In genomic region chr5:55445817-55446216, GRCh38 we compare ENCODE assay signal across 16 cellular contexts.
"Had no signal": no experiment of that assay in that cellular context is flagged by ENCODE, and none has a peak within 500 bp of the region (broad histone marks: within the 10 kb centered on the region; RNA-seq: fewer than 3 reads in every experiment).

No MANE protein-coding gene starts in this region.

- H3K27me3 Mint-ChIP-seq: effector memory CD8-positive, alpha-beta T cell; naive thymus-derived CD4-positive, alpha-beta T cell had no signal

- H3K36me3 ChIP-seq: ovary had no signal

- H3K4me3 Mint-ChIP-seq: dendritic cell treated with granulocyte-macrophage colony-stimulating factor and Interleukin-4, amounts not matched to agents 40 ng/mL and 50 ng/mL, for 4 days; effector memory CD8-positive, alpha-beta T cell; naive thymus-derived CD4-positive, alpha-beta T cell; neural crest cell had no signal

- H3K9me3 ChIP-seq: ovary had no signal

- ATAC-seq: effector memory CD8-positive, alpha-beta T cell; foreskin keratinocyte; naive thymus-derived CD4-positive, alpha-beta T cell; right cardiac atrium had no signal

- H3K4me3 ChIP-seq: hepatocyte, ovary, smooth muscle cell had no signal

- H3K27me3 ChIP-seq: foreskin keratinocyte, hepatocyte, ovary had no signal

- H3K9me3 Mint-ChIP-seq: dendritic cell treated with granulocyte-macrophage colony-stimulating factor and Interleukin-4, amounts not matched to agents 40 ng/mL and 50 ng/mL, for 4 days; effector memory CD8-positive, alpha-beta T cell; neural crest cell had no signal

- H3K27ac ChIP-seq: foreskin keratinocyte, hepatocyte, ovary had no signal

- DNase-seq: effector memory CD8-positive, alpha-beta T cell; foreskin keratinocyte; head of caudate nucleus; kidney; left cardiac atrium; mammary epithelial cell; naive thymus-derived CD4-positive, alpha-beta T cell; ovary; right cardiac atrium; stimulated activated CD4-positive, alpha-beta T cell treated with anti-CD3 and anti-CD28 coated beads, Interleukin-2, amount 100 ng/mL, for 48 hours; stimulated activated naive CD4-positive, alpha-beta T cell treated with Interleukin-2 at 50 U/mL for 16 hours; trophoblast cell had no signal

- H3K27ac Mint-ChIP-seq: dendritic cell treated with granulocyte-macrophage colony-stimulating factor and Interleukin-4, amounts not matched to agents 40 ng/mL and 50 ng/mL, for 4 days; effector memory CD8-positive, alpha-beta T cell had no signal
